16 cellular contexts compared by ENCODE assay signal in the genomic region with DNA sequence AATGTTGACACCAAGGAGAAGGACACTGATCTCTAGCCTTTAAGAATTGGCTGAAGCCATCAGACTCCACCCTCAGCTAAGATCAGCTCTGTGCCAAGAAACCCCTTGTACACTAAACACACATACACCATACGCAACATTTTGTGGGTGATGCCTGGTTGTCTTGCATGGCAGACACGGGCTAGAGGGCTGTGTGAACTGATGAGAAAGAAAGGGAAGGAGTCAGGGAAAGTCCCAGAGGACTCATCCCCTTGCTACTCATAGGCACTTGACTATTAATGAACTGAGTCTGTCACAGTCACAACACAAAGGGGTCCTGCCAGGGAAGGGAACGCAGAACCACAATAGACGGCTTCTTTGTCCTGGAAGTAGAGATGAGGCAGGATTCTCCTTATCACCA.
DNase-seq lines count a peak whose midpoint lies in the region; ATAC-seq and TF ChIP-seq lines count a peak whose summit lies in the region.
"Had no signal": no experiment of that assay in that cellular context is flagged by ENCODE, and none has a peak within 500 bp of the region (broad histone marks: within the 10 kb centered on the region; RNA-seq: fewer than 3 reads in every experiment).

No MANE protein-coding gene starts in this region.

- H3K27me3 ChIP-seq in endodermal cell (ENCODE audit: control insufficient read depth, insufficient read depth, low read length, poor library complexity, severe bottlenecking) (peaks cover 41% of the 10 kb centered on the region), neuronal stem cell (ENCODE audit: control insufficient read depth in 3 of 3, insufficient read depth in 3 of 3, low read depth in 1 of 3, low read length in 3 of 3) (peaks cover 0 to 12% (median 0%) of the 10 kb centered on the region in 3 experiments), heart right ventricle (peaks cover 0 to 46% (median 20%) of the 10 kb centered on the region in 7 donors), suprapubic skin (peaks cover 21% of the 10 kb centered on the region)

- H3K4me2 ChIP-seq in neuronal stem cell (ENCODE audit: insufficient read depth, low read length, poor library complexity, severe bottlenecking), result no peak overlapping the region

- H3K23ac ChIP-seq in neuronal stem cell (ENCODE audit: low read depth, low read length, poor library complexity), result no peak overlapping the region

- H3K27ac Mint-ChIP-seq in endodermal cell, result no peak overlapping the region
- H3K27ac Mint-ChIP-seq: CD4-positive, alpha-beta memory T cell had no signal

- no peaks in the 10 kb centered on the region for H3K79me1 ChIP-seq in neuronal stem cell (ENCODE audit: low read depth, low read length)

- no peaks in the 10 kb centered on the region for H3K36me3 Mint-ChIP-seq in endodermal cell (ENCODE audit: low read depth)
- H3K36me3 Mint-ChIP-seq: CD4-positive, alpha-beta memory T cell had no signal

- H3K27ac ChIP-seq in endodermal cell (ENCODE audit: low read depth, low read length) (peak overlapping the region; percentile 81), neuronal stem cell (replicated peaks; ENCODE audit: low read length) (no peak overlapping the region), heart right ventricle (no peak overlapping the region), suprapubic skin (no peak overlapping the region)
- H3K27ac ChIP-seq: HL-60 had no signal

- no peak for TF ChIP-seq EP300 in suprapubic skin (IDR thresholded peaks at IDR 0.05)

- H3K4me3 ChIP-seq in endodermal cell (ENCODE audit: low read length) (no peak overlapping the region), neuronal stem cell (ENCODE audit: low read length in 2 of 2) (no peak overlapping the region), heart right ventricle (no peak overlapping the region), suprapubic skin (no peak overlapping the region)

- H3K36me3 ChIP-seq in endodermal cell (ENCODE audit: control insufficient read depth, insufficient read depth, low read length) (no peaks in the 10 kb centered on the region), neuronal stem cell (replicated peaks in 1 of 2; ENCODE audit: control insufficient read depth in 2 of 2, insufficient read depth in 2 of 2, low read length in 2 of 2) (no peaks in the 10 kb centered on the region), heart right ventricle (no peaks in the 10 kb centered on the region), suprapubic skin (no peaks in the 10 kb centered on the region)

- H3K4me3 Mint-ChIP-seq in endodermal cell, result no peak overlapping the region

- peaks cover 35% of the 10 kb centered on the region for H3K4me1 Mint-ChIP-seq in endodermal cell

- H4K8ac ChIP-seq in neuronal stem cell (ENCODE audit: low read depth, low read length), result no peak overlapping the region

- no peak overlapping the region for H3K18ac ChIP-seq in neuronal stem cell (ENCODE audit: low read length)

- no peak overlapping the region for H3K14ac ChIP-seq in neuronal stem cell (ENCODE audit: low read length)

- no peak overlapping the region for H4K91ac ChIP-seq in neuronal stem cell (ENCODE audit: low read depth, low read length, poor library complexity)

- no peaks in the 10 kb centered on the region for H3K9me3 Mint-ChIP-seq in endodermal cell

- intact Hi-C loops in heart right ventricle (cut with DNase I), result loop anchor here in 8 of 10 donors (5.0 to 10.0 kb wide), 9 partner anchors 255 to 890 kb away; no protein-coding TSS in a partner anchor

- no peak for ATAC-seq in heart right ventricle
- ATAC-seq in GM19035 (IDR thresholded peaks at IDR 0.05; ENCODE audit: unreplicated experiment), result no peak

- peak; percentile 21 for DNase-seq in HK-2 (ENCODE audit: unreplicated experiment)
- peak; percentile 18 for DNase-seq in NCI-H2107 treated with DMSO at 0.1 percent for 48 hours (lab: John Stamatoyannopoulos, UW; ENCODE audit: unreplicated experiment)
- peak; percentile 52 for DNase-seq in endodermal cell
- no peak for DNase-seq in neuronal stem cell (ENCODE audit: low spot score)
- DNase-seq in amygdala (lab: John Stamatoyannopoulos, UW), result no peak
- DNase-seq in heart right ventricle, result no peak
- DNase-seq in suprapubic skin (ENCODE audit: low spot score in 2 of 2), result no peak
- DNase-seq: ACHN; CD4-positive, alpha-beta memory T cell; EL; HCEC 1CT; KG1; NCI-H1048; NCI-H69 had no signal

- H2BK120ac ChIP-seq in neuronal stem cell (ENCODE audit: low read depth, low read length), result no peak overlapping the region

- no peak overlapping the region for H2BK5ac ChIP-seq in neuronal stem cell (ENCODE audit: low read length)

- H2AFZ ChIP-seq in neuronal stem cell (ENCODE audit: low read length), result peak overlapping the region; percentile 95

- TF ChIP-seq CTCF in endodermal cell (conservative IDR thresholded peaks at IDR 0.05) (no peak), heart right ventricle (IDR thresholded peaks at IDR 0.05) (no peak), suprapubic skin (IDR thresholded peaks at IDR 0.05) (no peak)

- H3K9me3 ChIP-seq in endodermal cell (ENCODE audit: control insufficient read depth, low read length) (peaks cover 8% of the 10 kb centered on the region), neuronal stem cell (replicated peaks in 1 of 2; ENCODE audit: control insufficient read depth in 2 of 2, insufficient read depth in 1 of 2, low read depth in 1 of 2, low read length in 2 of 2) (peaks cover 0 to 4% of the 10 kb centered on the region in 2 donors), heart right ventricle (no peaks in the 10 kb centered on the region), suprapubic skin (no peaks in the 10 kb centered on the region)

- H3K27me3 Mint-ChIP-seq in endodermal cell (ENCODE audit: insufficient read depth), result peaks cover 35% of the 10 kb centered on the region

- TF ChIP-seq POLR2A in suprapubic skin (IDR thresholded peaks at IDR 0.05), result no peak

- H3K4me1 ChIP-seq in endodermal cell (ENCODE audit: control insufficient read depth, insufficient read depth, low read length) (peaks cover 9% of the 10 kb centered on the region), neuronal stem cell (ENCODE audit: control insufficient read depth in 2 of 2, insufficient read depth in 1 of 2, low read depth in 1 of 2, low read length in 2 of 2) (peaks cover 20 to 35% of the 10 kb centered on the region in 2 donors), heart right ventricle (peaks cover 0 to 13% (median 10%) of the 10 kb centered on the region in 9 donors), suprapubic skin (peaks cover 6% of the 10 kb centered on the region)

- H3K4ac ChIP-seq in neuronal stem cell (ENCODE audit: low read length), result no peak overlapping the region

- H3K9ac ChIP-seq in endodermal cell (ENCODE audit: extremely low read depth, low read length, poor library complexity, severe bottlenecking) (no peak overlapping the region), neuronal stem cell (ENCODE audit: low read depth, low read length, poor library complexity) (no peak overlapping the region)

- H2BK15ac ChIP-seq in neuronal stem cell (ENCODE audit: low read length), result no peak overlapping the region

- no peak overlapping the region for H2AK5ac ChIP-seq in neuronal stem cell (ENCODE audit: low read depth, low read length)

- H2BK12ac ChIP-seq in neuronal stem cell (ENCODE audit: low read length), result no peak overlapping the region

- WGBS in endodermal cell (ENCODE audit: insufficient coverage in 1 of 2, insufficient read length in 1 of 2), 2 experiments, result 61 to 81% methylated on average over 2 to 4 of the region's 4 CpGs
- WGBS in neuronal stem cell (ENCODE audit: extremely low coverage in 2 of 2, insufficient read length in 2 of 2, insufficient replicate concordance in 1 of 2), 2 donors, result no CpG with 5 or more reads among the region's 4 CpGs
- WGBS in heart right ventricle, 2 donors, result 89 to 92% methylated on average over 4 of the region's 4 CpGs
- WGBS in suprapubic skin, result 92% methylated on average over 4 of the region's 4 CpGs

Comparison
In these comparisons a context has a peak if more than half of its experiments do, and no peak if none do; other contexts are left out.
1. DNase-seq: peak in HK-2 (single experiment), NCI-H2107 treated with DMSO at 0.1 percent for 48 hours (single experiment) and endodermal cell (single experiment); none in neuronal stem cell (single experiment), amygdala (0 of 56), heart right ventricle (0 of 2) and suprapubic skin (0 of 2).